9 cellular contexts compared by ENCODE assay signal in genomic region chr9:135993409-135993742, GRCh38. TPM values are rescaled to one million over a fixed set of nuclear protein-coding genes. Genes with fewer than 3 reads are reported as not detected.
DNase-seq lines count a peak whose midpoint lies in the region; ATAC-seq and TF ChIP-seq lines count a peak whose summit lies in the region.
"Had no signal": no experiment of that assay in that cellular context is flagged by ENCODE, and none has a peak within 500 bp of the region (broad histone marks: within the 10 kb centered on the region; RNA-seq: fewer than 3 reads in every experiment).

No MANE protein-coding gene starts in this region.

- H3K9ac ChIP-seq in skeletal muscle tissue (ENCODE audit: low read depth in 1 of 3, low read length in 3 of 3) = peak overlapping the region; percentile 56 to 78 (median 68)

- H3K27ac Mint-ChIP-seq in brain = peak overlapping the region in 3 of 5 experiments; percentile 21 to 91 (median 75)

- no peak for TF ChIP-seq CTCF in brain (conservative IDR thresholded peaks at IDR 0.05)
- TF ChIP-seq CTCF in lower lobe of right lung (IDR thresholded peaks at IDR 0.05) = no peak
- TF ChIP-seq CTCF in omental fat pad (IDR thresholded peaks at IDR 0.05) = no peak

- H3K4me3 ChIP-seq in HAP-1 (peak overlapping the region; percentile 20), lower lobe of right lung (peak overlapping the region; percentile 52), skeletal muscle tissue (ENCODE audit: low read length in 3 of 3) (peak overlapping the region in 1 of 3 donors; percentile 58)

- H3K4me1 Mint-ChIP-seq in brain = peaks cover 79% of the 10 kb centered on the region

- peaks cover 4% of the 10 kb centered on the region for H3K27me3 Mint-ChIP-seq in brain

- H3K27ac ChIP-seq in lower lobe of right lung = peak overlapping the region; percentile 92
- H3K27ac ChIP-seq in skeletal muscle tissue (ENCODE audit: low read depth, low read length) = peak overlapping the region; percentile 91

- H3K27me3 ChIP-seq in HAP-1 (ENCODE audit: low read depth) (no peaks in the 10 kb centered on the region), lower lobe of right lung (ENCODE audit: low read depth) (no peaks in the 10 kb centered on the region), skeletal muscle tissue (ENCODE audit: control insufficient read depth in 3 of 3, insufficient read depth in 3 of 3, low read length in 3 of 3) (peaks cover 0 to 12% (median 8%) of the 10 kb centered on the region in 3 donors)

- H3K9me3 Mint-ChIP-seq in brain = peaks cover 0 to 6% (median 0%) of the 10 kb centered on the region in 5 experiments

- H3K36me3 ChIP-seq in HAP-1 (replicated peaks) (no peaks in the 10 kb centered on the region), lower lobe of right lung (no peaks in the 10 kb centered on the region), skeletal muscle tissue (ENCODE audit: control insufficient read depth in 3 of 3, insufficient read depth in 3 of 3, low read length in 3 of 3) (no peaks in the 10 kb centered on the region)

- no peak overlapping the region for H3K4me3 Mint-ChIP-seq in brain

- no peak for ATAC-seq in lower lobe of right lung
- no peak for ATAC-seq in omental fat pad (ENCODE audit: low FRiP score)

- no peaks in the 10 kb centered on the region for H3K36me3 Mint-ChIP-seq in brain

- intact Hi-C loops in lower lobe of right lung (cut with DNase I) = no loop called here
- intact Hi-C loops in posterior vena cava (cut with DNase I) = no loop called here

- H3K4me1 ChIP-seq in HAP-1 (peaks cover 17% of the 10 kb centered on the region), lower lobe of right lung (peaks cover 66% of the 10 kb centered on the region), skeletal muscle tissue (ENCODE audit: control insufficient read depth in 3 of 3, insufficient read depth in 3 of 3, low read length in 3 of 3) (peaks cover 28 to 39% (median 33%) of the 10 kb centered on the region in 3 donors)

- DNase-seq in HAP-1 (ENCODE audit: low spot score in 2 of 2) (no peak), lower lobe of right lung (no peak), posterior vena cava (ENCODE audit: low spot score) (no peak), omental fat pad (ENCODE audit: low spot score) (no peak), SKM-1 (lab: John Stamatoyannopoulos, UW; ENCODE audit: unreplicated experiment) (no peak)
- no peak for DNase-seq in stimulated activated CD4-positive, alpha-beta T cell treated with anti-CD3 and anti-CD28 coated beads, Interleukin-15, amount 100 ng/mL, for 24 hours
- DNase-seq: effector memory CD4-positive, alpha-beta T cell had no signal

- in situ Hi-C loops in HAP-1 (cut with MboI; ENCODE audit: low sequenced_read_pairs) = no loop called here

- H3K9me3 ChIP-seq in HAP-1 (no peaks in the 10 kb centered on the region), lower lobe of right lung (no peaks in the 10 kb centered on the region), skeletal muscle tissue (ENCODE audit: control insufficient read depth in 3 of 3, low read length in 3 of 3) (no peaks in the 10 kb centered on the region)

RNA-seq across cellular contexts. Expression of gene UBAC1, which starts 32.2 kb away (rescaled TPM):
- polyA plus RNA-seq in brain (ENCODE audit: insufficient read depth, low read depth, low replicate concordance) = 80.4 TPM
- total RNA-seq in lower lobe of right lung = 40.3 TPM
- total RNA-seq in skeletal muscle tissue = 37.6 TPM
- 10 to 100 TPM; 32.7 to 34.1 TPM for total RNA-seq in posterior vena cava
- total RNA-seq in omental fat pad = 10 to 100 TPM; 28.4 to 56.7 (median 34.6) TPM
